8 cellular contexts compared by ENCODE assay signal in genomic region chr6:39114707-39115599, GRCh38.
A peak's percentile ranks its signal among the peaks of the same experiment; 100 is the strongest.
DNase-seq lines count a peak whose midpoint lies in the region; ATAC-seq and TF ChIP-seq lines count a peak whose summit lies in the region.

Gene SAYSD1, minus strand, starts transcription at chr6:39115186. Its CDS starts 97 bp downstream, at chr6:39115089.

- peak within 1 kb of the TSS; percentile 85 for H3K4me3 ChIP-seq in AG10803 (ENCODE audit: low read length)

- TF ChIP-seq CTCF in AG10803 (conservative IDR thresholded peaks at IDR 0.05; ENCODE audit: low read length), result no peak

- peak; percentile 94 for ATAC-seq in GM19035 (IDR thresholded peaks at IDR 0.05; ENCODE audit: unreplicated experiment)
- peak; percentile 94 for ATAC-seq in HG03342 (IDR thresholded peaks at IDR 0.05; ENCODE audit: unreplicated experiment)
- peak; percentile 87 to 88 for ATAC-seq in activated CD4-positive, CD25-positive, alpha-beta regulatory T cell treated with anti-CD3 and anti-CD28 coated beads, Interleukin-2, amount 50 U/mL, for 24 hours

- DNase-seq in AG10803 (ENCODE audit: low read depth) (peak; percentile 89), NCI-H446 treated with DMSO at 0.1 percent for 48 hours (lab: John Stamatoyannopoulos, UW) (peak; percentile 89), cerebellar cortex (ENCODE audit: low spot score) (peak; percentile 86), islet precursor cell (peak; percentile 96)
- DNase-seq in stimulated activated CD4-positive, alpha-beta T cell treated with anti-CD3 and anti-CD28 coated beads, Interleukin-12 subunit alpha, Interleukin-12 subunit beta, amount 100 ng/mL, for 4 hours, result peak; percentile 91

Comparison
In these comparisons a context has a peak if more than half of its experiments do, and no peak if none do; other contexts are left out.
1. Peak in every context shown above with its lines: DNase-seq, ATAC-seq and H3K4me3 ChIP-seq.